Comparison of ENCODE assay signal across 8 cellular contexts in the genomic region with DNA sequence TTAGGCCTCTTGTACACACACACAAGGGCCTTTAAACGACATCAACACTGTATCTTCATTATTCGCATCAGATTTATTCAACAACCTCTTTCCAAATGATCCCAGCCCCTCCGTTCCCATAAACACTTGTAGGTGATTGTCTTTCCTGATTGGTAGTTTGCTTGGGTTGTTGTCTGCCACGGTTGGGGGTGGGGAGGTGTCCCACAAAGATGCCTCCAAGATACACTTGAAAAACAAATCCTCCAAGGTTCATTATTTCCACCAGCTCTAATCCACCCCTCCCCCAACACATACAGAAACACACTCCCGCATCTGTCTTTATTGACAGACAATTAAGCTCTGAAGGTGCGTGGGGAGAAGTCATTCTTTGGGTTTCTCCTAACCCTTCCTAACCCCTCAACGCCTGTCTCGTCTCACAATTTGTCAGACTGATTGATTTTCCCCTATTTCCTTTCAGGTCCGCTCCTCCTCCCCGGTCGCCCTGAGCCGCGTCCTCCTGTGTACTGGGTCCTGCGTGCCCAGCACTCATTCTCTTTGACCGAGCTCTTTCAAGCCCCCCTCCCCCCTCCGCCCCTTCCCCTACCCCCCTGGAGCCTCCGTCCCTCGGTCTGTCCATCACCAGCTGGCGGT. TPM values are rescaled to one million over a fixed set of nuclear protein-coding genes. Genes with fewer than 3 reads are reported as not detected.
A peak's percentile ranks its signal among the peaks of the same experiment; 100 is the strongest.
DNase-seq lines count a peak whose midpoint lies in the region; ATAC-seq, FAIRE-seq and TF ChIP-seq lines count a peak whose summit lies in the region.

No MANE protein-coding gene starts in this region.

- no peaks in the 10 kb centered on the region for H3K36me3 ChIP-seq in bronchial epithelial cell (ENCODE audit: control insufficient read depth, insufficient read depth, low read length)

- peak overlapping the region; percentile 81 for H3K4me3 Mint-ChIP-seq in activated CD4-positive, alpha-beta T cell treated with anti-CD3 and anti-CD28 coated beads for 36 hours
- H3K4me3 Mint-ChIP-seq in stimulated activated naive B cell treated with anti-CD40 and anti-IgM and Interleukin-4, amounts not matched to agents 10 μg/mL and 1 μg/mL and 100 μg/mL, for 72 hours = peak overlapping the region; percentile 91 to 99

- intact Hi-C loops in activated CD4-positive, alpha-beta T cell treated with anti-CD3 and anti-CD28 coated beads for 36 hours (cut with DNase I, micrococcal nuclease) = loop anchor here (2.0 to 10.0 kb wide), 7 partner anchors 51 to 1569 kb away; partner anchors contain the start of genes CAPN2 (in 1 of the 2), DEGS1 (in 1 of the 2) and LBR (in 1 of the 2)

- no peak for FAIRE-seq in bronchial epithelial cell (lab: Jason Lieb, UNC)
- FAIRE-seq in RCC 7860 (lab: Jason Lieb, UNC) = no peak

- TF ChIP-seq CTCF in RWPE1 (conservative IDR thresholded peaks at IDR 0.05; ENCODE audit: low read depth) (no peak), bronchial epithelial cell (IDR thresholded peaks at IDR 0.05; ENCODE audit: insufficient read depth, low read length, severe bottlenecking) (no peak)

- no peaks in the 10 kb centered on the region for H3K27me3 Mint-ChIP-seq in activated CD4-positive, alpha-beta T cell treated with anti-CD3 and anti-CD28 coated beads for 36 hours
- H3K27me3 Mint-ChIP-seq in stimulated activated naive B cell treated with anti-CD40 and anti-IgM and Interleukin-4, amounts not matched to agents 10 μg/mL and 1 μg/mL and 100 μg/mL, for 72 hours = no peaks in the 10 kb centered on the region

- H3K27me3 ChIP-seq in bronchial epithelial cell (ENCODE audit: control insufficient read depth, insufficient read depth, low read length) = no peaks in the 10 kb centered on the region

- peak; percentile 2 for ATAC-seq in activated CD4-positive, alpha-beta T cell treated with anti-CD3 and anti-CD28 coated beads for 36 hours
- no peak for ATAC-seq in stimulated activated naive B cell treated with anti-CD40 and anti-IgM and Interleukin-4, amounts not matched to agents 10 μg/mL and 1 μg/mL and 100 μg/mL, for 72 hours (replicated peaks)
- no peak for ATAC-seq in GM19452 (IDR thresholded peaks at IDR 0.05; ENCODE audit: unreplicated experiment)

- peaks cover 54% of the 10 kb centered on the region for H3K4me1 Mint-ChIP-seq in activated CD4-positive, alpha-beta T cell treated with anti-CD3 and anti-CD28 coated beads for 36 hours
- peaks cover 23 to 57% of the 10 kb centered on the region in 2 donors for H3K4me1 Mint-ChIP-seq in stimulated activated naive B cell treated with anti-CD40 and anti-IgM and Interleukin-4, amounts not matched to agents 10 μg/mL and 1 μg/mL and 100 μg/mL, for 72 hours

- H3K36me3 Mint-ChIP-seq in activated CD4-positive, alpha-beta T cell treated with anti-CD3 and anti-CD28 coated beads for 36 hours (ENCODE audit: low read depth) = peaks cover 39% of the 10 kb centered on the region
- H3K36me3 Mint-ChIP-seq in stimulated activated naive B cell treated with anti-CD40 and anti-IgM and Interleukin-4, amounts not matched to agents 10 μg/mL and 1 μg/mL and 100 μg/mL, for 72 hours = peaks cover 25 to 29% of the 10 kb centered on the region in 2 donors

- peak overlapping the region; percentile 88 for H3K27ac ChIP-seq in RWPE1

- CTCF ChIA-PET in activated CD4-positive, alpha-beta T cell treated with anti-CD3 and anti-CD28 coated beads for 36 hours (lab: Charles Lee) = interaction anchor here (0.7 to 4.0 kb wide), 3 partner anchors 21 to 80 kb away, joined by 3 to 20 read pairs (median 7); no protein-coding TSS in a partner anchor
- CTCF ChIA-PET in RWPE1 (lab: Yijun Ruan, JAX) = no interaction called here

- no peaks in the 10 kb centered on the region for H3K9me3 Mint-ChIP-seq in activated CD4-positive, alpha-beta T cell treated with anti-CD3 and anti-CD28 coated beads for 36 hours (ENCODE audit: low read depth)
- no peaks in the 10 kb centered on the region for H3K9me3 Mint-ChIP-seq in stimulated activated naive B cell treated with anti-CD40 and anti-IgM and Interleukin-4, amounts not matched to agents 10 μg/mL and 1 μg/mL and 100 μg/mL, for 72 hours

- peak; percentile 47 for DNase-seq in activated CD4-positive, alpha-beta T cell treated with anti-CD3 and anti-CD28 coated beads for 36 hours
- no peak for DNase-seq in activated CD4-positive, alpha-beta T cell treated with anti-CD3 and anti-CD28 coated beads for 1 hour
- DNase-seq in RWPE1 (ENCODE audit: low spot score) = no peak
- peak; percentile 12 for DNase-seq in bronchial epithelial cell (ENCODE audit: low read depth)
- DNase-seq in kidney tubule cell (ENCODE audit: low spot score) = peak; percentile 13
- DNase-seq in stimulated activated naive B cell treated with anti-CD40 and anti-IgM and Interleukin-4, amounts not matched to agents 10 μg/mL and 1 μg/mL and 100 μg/mL, for 72 hours = no peak
- no peak for DNase-seq in RCC 7860 (ENCODE audit: low spot score)

- POLR2A ChIA-PET in activated CD4-positive, alpha-beta T cell treated with anti-CD3 and anti-CD28 coated beads for 36 hours (lab: Charles Lee) = interaction anchor here (0.9 to 1.1 kb wide), 2 partner anchors 21 to 103 kb away, joined by 3 read pairs; partner anchors contain the start of gene NVL
- POLR2A ChIA-PET in RWPE1 (lab: Yijun Ruan, JAX; ENCODE audit: low non-redundant PET) = no interaction called here

- peak overlapping the region; percentile 86 for H3K27ac Mint-ChIP-seq in activated CD4-positive, alpha-beta T cell treated with anti-CD3 and anti-CD28 coated beads for 36 hours
- peak overlapping the region; percentile 97 for H3K27ac Mint-ChIP-seq in stimulated activated naive B cell treated with anti-CD40 and anti-IgM and Interleukin-4, amounts not matched to agents 10 μg/mL and 1 μg/mL and 100 μg/mL, for 72 hours

- peak overlapping the region; percentile 82 for H3K4me3 ChIP-seq in bronchial epithelial cell (ENCODE audit: low read depth, low read length)

RNA-seq across cellular contexts. Expression of gene WDR26, which starts 1.4 kb away (rescaled TPM):
- 10 to 100 TPM; 74.0 to 75.6 TPM for total RNA-seq in activated CD4-positive, alpha-beta T cell treated with anti-CD3 and anti-CD28 coated beads for 36 hours
- 34.5 and 58.8 TPM in 2 replicates for total RNA-seq in bronchial epithelial cell

Comparison
In these comparisons a context has a peak if more than half of its experiments do, and no peak if none do; other contexts are left out.
1. DNase-seq: peak in activated CD4-positive, alpha-beta T cell treated with anti-CD3 and anti-CD28 coated beads for 36 hours (single experiment), bronchial epithelial cell (single experiment) and kidney tubule cell (single experiment); none in activated CD4-positive, alpha-beta T cell treated with anti-CD3 and anti-CD28 coated beads for 1 hour (single experiment), RWPE1 (single experiment), stimulated activated naive B cell treated with anti-CD40 and anti-IgM and Interleukin-4, amounts not matched to agents 10 μg/mL and 1 μg/mL and 100 μg/mL, for 72 hours (single experiment) and RCC 7860 (single experiment).